9 cellular contexts compared by ENCODE assay signal in the genomic region with DNA sequence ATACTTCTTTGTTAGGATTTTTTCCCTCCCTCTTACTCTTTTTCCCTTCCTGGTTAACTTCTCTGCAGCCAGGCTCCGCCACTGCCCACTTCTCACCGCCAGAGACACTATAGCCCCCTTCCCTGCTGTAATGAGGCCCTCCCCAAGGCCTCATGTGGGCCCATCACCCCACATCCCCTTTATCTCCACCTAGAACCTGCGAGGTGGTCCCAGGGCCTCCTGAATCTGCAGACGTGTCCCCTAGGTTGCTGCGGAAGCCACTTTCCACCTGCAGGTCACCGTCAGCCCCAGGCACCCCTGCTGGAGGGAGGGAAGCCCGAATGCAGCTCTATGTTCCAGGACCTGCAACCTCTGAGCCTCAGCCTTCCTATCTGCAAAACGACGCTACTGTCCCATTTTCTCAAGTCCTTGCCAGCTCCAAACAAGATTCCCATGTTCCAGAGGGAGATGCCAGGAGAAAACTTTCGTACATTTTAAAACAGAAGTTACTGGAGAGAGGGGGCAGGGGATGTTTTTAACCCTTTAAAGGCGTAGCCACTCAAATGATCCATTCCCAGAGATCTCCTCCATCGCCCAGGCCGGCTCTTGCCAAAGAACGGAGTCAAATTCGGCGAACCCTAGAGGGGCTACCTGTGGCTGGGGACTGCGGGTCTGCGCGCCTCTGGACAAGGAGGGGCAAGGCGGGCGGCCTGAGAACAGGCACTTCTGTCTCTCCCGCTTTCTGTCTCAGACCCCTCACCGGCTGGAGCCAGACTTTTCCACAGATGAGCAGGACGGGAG. TPM values are rescaled to one million over a fixed set of nuclear protein-coding genes. Genes with fewer than 3 reads are reported as not detected.
DNase-seq lines count a peak whose midpoint lies in the region; ATAC-seq and FAIRE-seq lines count a peak whose summit lies in the region.
"Had no signal": no experiment of that assay in that cellular context is flagged by ENCODE, and none has a peak within 500 bp of the region (broad histone marks: within the 10 kb centered on the region; RNA-seq: fewer than 3 reads in every experiment).

No MANE protein-coding gene starts in this region.

- peak overlapping the region; percentile 26 for H3K27ac ChIP-seq in mesendoderm (ENCODE audit: low read depth, low read length)

- peak overlapping the region; percentile 88 for H3K4me3 ChIP-seq in mesendoderm (ENCODE audit: low read length)

- whole genome bisulfite sequencing in mesendoderm (ENCODE audit: extremely low coverage, insufficient coverage, low lambda C conversion rate), result no CpG with 5 or more reads among the region's 24 CpGs

- H3K4me1 Mint-ChIP-seq in effector memory CD8-positive, alpha-beta T cell (ENCODE audit: low read depth in 2 of 2), result peaks cover 11 to 12% of the 10 kb centered on the region in 2 donors

- H2BK5ac ChIP-seq in mesendoderm (ENCODE audit: low read length), result peak overlapping the region; percentile 76

- DNase-seq in NCI-H526 (lab: John Stamatoyannopoulos, UW) (peak; percentile 18 to 40), NCI-H526 treated with DMSO at 0.1 percent for 48 hours (lab: John Stamatoyannopoulos, UW) (no peak), RCC 7860 (ENCODE audit: low spot score) (peak; percentile 42), mesendoderm (peak; percentile 92), urothelium cell line (ENCODE audit: low spot score) (peak; percentile 69), pons (ENCODE audit: low spot score) (no peak)
- no peak for DNase-seq in effector memory CD8-positive, alpha-beta T cell

- H3K4ac ChIP-seq in mesendoderm (ENCODE audit: low read depth, low read length), result peak overlapping the region; percentile 88

- FAIRE-seq in RCC 7860 (lab: Jason Lieb, UNC) (no peak), urothelium cell line (lab: Jason Lieb, UNC) (no peak)
- FAIRE-seq: endometrium had no signal

- no peak overlapping the region for H3K27ac Mint-ChIP-seq in effector memory CD8-positive, alpha-beta T cell

- ATAC-seq in effector memory CD8-positive, alpha-beta T cell (replicated peaks), result no peak
- no peak for ATAC-seq in HG03025 (IDR thresholded peaks at IDR 0.05; ENCODE audit: low FRiP score, unreplicated experiment)

- no peaks in the 10 kb centered on the region for H3K27me3 ChIP-seq in mesendoderm (ENCODE audit: insufficient read depth, low read length, poor library complexity)

- peak overlapping the region; percentile 81 for H3K23ac ChIP-seq in mesendoderm (ENCODE audit: low read length)

- no peaks in the 10 kb centered on the region for H3K36me3 ChIP-seq in mesendoderm (ENCODE audit: control insufficient read depth, insufficient read depth, low read length)

- peak overlapping the region; percentile 98 for H3K56ac ChIP-seq in mesendoderm (ENCODE audit: low read length)

- peaks cover 42% of the 10 kb centered on the region for H3K79me2 ChIP-seq in mesendoderm (ENCODE audit: control insufficient read depth, insufficient read depth, low read length)

- H3K4me3 Mint-ChIP-seq in effector memory CD8-positive, alpha-beta T cell, result peak overlapping the region; percentile 70 to 79

- peak overlapping the region; percentile 92 for H3K9ac ChIP-seq in mesendoderm (ENCODE audit: low read length)

- H2AK5ac ChIP-seq in mesendoderm (ENCODE audit: low read length), result peak overlapping the region; percentile 96

- peak overlapping the region; percentile 78 for H4K5ac ChIP-seq in mesendoderm (ENCODE audit: low read length)

- peaks cover 3% of the 10 kb centered on the region for H3K36me3 Mint-ChIP-seq in effector memory CD8-positive, alpha-beta T cell (ENCODE audit: insufficient read depth)

- H3K4me1 ChIP-seq in mesendoderm (ENCODE audit: control insufficient read depth, low read depth, low read length), result peaks cover 9% of the 10 kb centered on the region

- H3K79me1 ChIP-seq in mesendoderm (ENCODE audit: low read length), result peaks cover 25% of the 10 kb centered on the region

- H3K18ac ChIP-seq in mesendoderm (ENCODE audit: low read length), result peak overlapping the region; percentile 98

- H2BK120ac ChIP-seq in mesendoderm (ENCODE audit: low read depth, low read length), result no peak overlapping the region

- H2BK15ac ChIP-seq in mesendoderm (replicated peaks; ENCODE audit: low read depth), result no peak overlapping the region

- H3K27me3 Mint-ChIP-seq in effector memory CD8-positive, alpha-beta T cell, result peaks cover 56 to 68% of the 10 kb centered on the region in 2 donors

- no peak overlapping the region for H4K8ac ChIP-seq in mesendoderm (ENCODE audit: low read depth, low read length)

- H3K4me2 ChIP-seq in mesendoderm (ENCODE audit: low read length), result peak overlapping the region; percentile 97

- H3K9me3 Mint-ChIP-seq in effector memory CD8-positive, alpha-beta T cell, result no peaks in the 10 kb centered on the region

RNA-seq across cellular contexts. Expression of gene SH3PXD2B, which starts 0.9 kb away (rescaled TPM):
- 30.7 TPM for polyA plus RNA-seq in mesendoderm (2013, experiment 1 of 2)
- polyA plus RNA-seq in mesendoderm (2013, experiment 2 of 2), result 30.3 TPM

Comparison
In these comparisons a context has a peak if more than half of its experiments do, and no peak if none do; other contexts are left out.
1. DNase-seq: peak in NCI-H526 (2 of 2), RCC 7860 (single experiment), mesendoderm (single experiment) and urothelium cell line (single experiment); none in NCI-H526 treated with DMSO at 0.1 percent for 48 hours (single experiment), effector memory CD8-positive, alpha-beta T cell (0 of 3) and pons (single experiment).